In genomic region chr1:162676087-162676486, GRCh38 we compare ENCODE assay signal across 11 cellular contexts. TPM values are rescaled to one million over a fixed set of nuclear protein-coding genes. Genes with fewer than 3 reads are reported as not detected.
DNase-seq lines count a peak whose midpoint lies in the region; ATAC-seq and TF ChIP-seq lines count a peak whose summit lies in the region.
"Had no signal": no experiment of that assay in that cellular context is flagged by ENCODE, and none has a peak within 500 bp of the region (broad histone marks: within the 10 kb centered on the region; RNA-seq: fewer than 3 reads in every experiment).

No MANE protein-coding gene starts in this region.

- H3K27ac ChIP-seq in VCaP: peak overlapping the region; percentile 23; the same call in 1 of the 2 replicates
- H3K27ac ChIP-seq in GM23338 (ENCODE audit: low read depth): no peak overlapping the region

- TF ChIP-seq CTCF in VCaP (conservative IDR thresholded peaks at IDR 0.05) (no peak), GM23338 (conservative IDR thresholded peaks at IDR 0.05; ENCODE audit: low read depth in 2 of 2) (no peak)

- H3K36me3 Mint-ChIP-seq in GM23338 (ENCODE audit: low read depth): no peaks in the 10 kb centered on the region

- H3K9me3 ChIP-seq in skeletal muscle satellite cell (replicated peaks; ENCODE audit: low read length): peaks cover 5% of the 10 kb centered on the region

- H3K4me1 Mint-ChIP-seq in GM23338: peaks cover 4% of the 10 kb centered on the region; the same call in 2 of the 3 replicates

- ATAC-seq in left colon (no peak), HG03159 (IDR thresholded peaks at IDR 0.05; ENCODE audit: unreplicated experiment) (no peak), GM23338 (no peak)
- ATAC-seq: GM12878 had no signal

- intact Hi-C loops in left colon (cut with DNase I, micrococcal nuclease): no loop called here

- no peak overlapping the region for H3K27ac Mint-ChIP-seq in GM23338

- no peak overlapping the region for H3K4me3 Mint-ChIP-seq in GM23338

- H3K4me3 ChIP-seq in skeletal muscle satellite cell (ENCODE audit: low read length) (no peak overlapping the region), GM23338 (no peak overlapping the region)
- H3K4me3 ChIP-seq: GM12878 had no signal

- H3K27me3 ChIP-seq in skeletal muscle satellite cell (ENCODE audit: control insufficient read depth, insufficient read depth, low read length) (no peaks in the 10 kb centered on the region), GM23338 (ENCODE audit: insufficient read depth) (no peaks in the 10 kb centered on the region)

- H3F3A ChIP-seq in GM23338 (replicated peaks; ENCODE audit: low read depth): no peaks in the 10 kb centered on the region

- H3K4me2 ChIP-seq in skeletal muscle satellite cell (ENCODE audit: low read length): peak overlapping the region; percentile 25
- H3K4me2 ChIP-seq in GM23338: no peak overlapping the region

- no peaks in the 10 kb centered on the region for H4K20me1 ChIP-seq in GM23338 (replicated peaks; ENCODE audit: insufficient read depth)

- H3K27me3 Mint-ChIP-seq in GM23338 (ENCODE audit: insufficient read depth, low read depth, poor library complexity): peaks cover 4% of the 10 kb centered on the region

- H3K9me3 Mint-ChIP-seq in GM23338: 0 out of 3 replicates have a peak, but pooled peaks cover 4% of the 10 kb centered on the region

- no peak overlapping the region for H3K9ac ChIP-seq in skeletal muscle satellite cell (ENCODE audit: low read depth, low read length)

- DNase-seq in GM04504 (ENCODE audit: low read depth) (peak; percentile 41), foreskin melanocyte (peak; percentile 53), left colon (no peak), GM23338 (ENCODE audit: low spot score) (no peak), germinal center (ENCODE audit: low spot score) (no peak)
- DNase-seq: NCI-H2081, OCI-M1 had no signal

- H2AFZ ChIP-seq in GM23338: no peak overlapping the region

- H3K4me1 ChIP-seq in skeletal muscle satellite cell (ENCODE audit: control insufficient read depth, insufficient read depth, low read length) (peaks cover 74% of the 10 kb centered on the region), GM23338 (ENCODE audit: insufficient read depth) (no peaks in the 10 kb centered on the region)

- H3K36me3 ChIP-seq in skeletal muscle satellite cell (ENCODE audit: insufficient read depth, low read length): no peaks in the 10 kb centered on the region
- no peaks in the 10 kb centered on the region for H3K36me3 ChIP-seq in GM23338 (ENCODE audit: insufficient read depth)

- no peaks in the 10 kb centered on the region for H3K9me2 ChIP-seq in GM23338 (ENCODE audit: insufficient read depth)

- H3K79me2 ChIP-seq in GM23338 (replicated peaks; ENCODE audit: insufficient read depth): no peaks in the 10 kb centered on the region

TF ChIP-seq in GM23338, 12 proteins besides CTCF, POLR2A, EP300 and RAD21 (continues in another document):
- TF ChIP-seq NANOG (IDR thresholded peaks at IDR 0.05; ENCODE audit: borderline replicate concordance) (no peak), POLR2AphosphoS5 (IDR thresholded peaks at IDR 0.05; ENCODE audit: low read depth) (no peak), EZH2phosphoT487 (IDR thresholded peaks at IDR 0.05; ENCODE audit: unreplicated experiment) (no peak), ETS1 (IDR thresholded peaks at IDR 0.05) (no peak), EZH2 (IDR thresholded peaks at IDR 0.05; ENCODE audit: low read depth, unreplicated experiment) (no peak), CREB1 (CRISPR knock-in tag; IDR thresholded peaks at IDR 0.05; ENCODE audit: low read depth) (no peak), STAT1 (IDR thresholded peaks at IDR 0.05; ENCODE audit: unreplicated experiment) (no peak), REST (IDR thresholded peaks at IDR 0.05; ENCODE audit: unreplicated experiment) (no peak), ZNF114 (CRISPR knock-in tag; IDR thresholded peaks at IDR 0.05) (no peak)

RNA-seq across cellular contexts. Expression of gene DDR2, which starts 43.8 kb away (rescaled TPM):
- total RNA-seq in skeletal muscle satellite cell (2012; rRNA removed): 165 and 169 TPM in 2 replicates
- total RNA-seq in left colon: 10 to 100 TPM; 18.7 to 36.9 TPM
- 1.7 and 1.8 TPM in 2 replicates for total RNA-seq in GM23338 (2014; rRNA removed; shearing (Covaris generic))
- 0.26 and 0.66 TPM in 2 replicates for polyA plus RNA-seq in GM23338 (2016; fragmentation: Nextera tagmentation; extraction: Ambion mirVana)

Comparison
In these comparisons a context has a peak if more than half of its experiments do, and no peak if none do; other contexts are left out.
1. DNase-seq: peak in GM04504 (single experiment) and foreskin melanocyte (single experiment); none in left colon (0 of 2), GM23338 (single experiment) and germinal center (single experiment).